40 cellular contexts compared by ENCODE assay signal in genomic region chr1:60132108-60132507, GRCh38. TPM values are rescaled to one million over a fixed set of nuclear protein-coding genes. Genes with fewer than 3 reads are reported as not detected.
"Had no signal": no experiment of that assay in that cellular context is flagged by ENCODE, and none has a peak within 500 bp of the region (broad histone marks: within the 10 kb centered on the region; RNA-seq: fewer than 3 reads in every experiment).

No MANE protein-coding gene starts in this region.

- H3K4me1 Mint-ChIP-seq: activated CD8-positive, alpha-beta memory T cell treated with anti-CD3 and anti-CD28 coated beads, Interleukin-2, amount 10 ng/mL, durations not matched to agents 7 days and 5 days had no signal

- H3K27ac ChIP-seq: adrenal gland, breast epithelium, cardiac muscle cell, esophagus muscularis mucosa, foreskin keratinocyte, gastrocnemius medialis, heart left ventricle, WERI-Rb-1 had no signal

- H3K9me3 ChIP-seq: adrenal gland, body of pancreas, breast epithelium, esophagus muscularis mucosa, gastrocnemius medialis, heart left ventricle had no signal

- H3K27me3 ChIP-seq: adrenal gland, body of pancreas, breast epithelium, cardiac muscle cell, esophagus muscularis mucosa, foreskin keratinocyte, gastrocnemius medialis, heart left ventricle had no signal

- H3K4me3 ChIP-seq: adrenal gland, body of pancreas, breast epithelium, cardiac muscle cell, coronary artery, esophagus muscularis mucosa, gastrocnemius medialis, heart left ventricle had no signal

- H3K4me1 ChIP-seq: adrenal gland, body of pancreas, breast epithelium, foreskin keratinocyte had no signal

- H3K36me3 Mint-ChIP-seq: activated CD4-positive, alpha-beta memory T cell treated with anti-CD3 and anti-CD28 coated beads for 36 hours; activated CD8-positive, alpha-beta memory T cell treated with anti-CD3 and anti-CD28 coated beads, Interleukin-2, amount 10 ng/mL, durations not matched to agents 7 days and 5 days; activated naive CD4-positive, alpha-beta T cell treated with anti-CD3 and anti-CD28 coated beads, Interleukin-2, amount 50 U/mL, for 24 hours; activated naive CD8-positive, alpha-beta T cell treated with anti-CD3 and anti-CD28 coated beads for 36 hours had no signal

- ATAC-seq: activated CD4-positive, alpha-beta T cell treated with anti-CD3 and anti-CD28 coated beads for 36 hours; activated CD8-positive, alpha-beta memory T cell treated with anti-CD3 and anti-CD28 coated beads, Interleukin-2, amount 10 ng/mL, durations not matched to agents 7 days and 5 days; activated CD8-positive, alpha-beta T cell treated with anti-CD3 and anti-CD28 coated beads, Interleukin-2, amount 10 ng/mL, durations not matched to agents 7 days and 5 days; activated naive CD8-positive, alpha-beta T cell treated with anti-CD3 and anti-CD28 coated beads, Interleukin-2, amount 50 U/mL, for 24 hours; body of pancreas; effector memory CD8-positive, alpha-beta T cell; foreskin keratinocyte; gastrocnemius medialis had no signal

- H3K27me3 Mint-ChIP-seq: activated CD4-positive, alpha-beta T cell treated with anti-CD3 and anti-CD28 coated beads for 36 hours; activated CD8-positive, alpha-beta memory T cell treated with anti-CD3 and anti-CD28 coated beads, Interleukin-2, amount 10 ng/mL, durations not matched to agents 7 days and 5 days; activated naive CD8-positive, alpha-beta T cell treated with anti-CD3 and anti-CD28 coated beads for 36 hours; activated naive CD8-positive, alpha-beta T cell treated with anti-CD3 and anti-CD28 coated beads, Interleukin-2, amount 50 U/mL, for 24 hours; effector memory CD8-positive, alpha-beta T cell had no signal

- H3K27ac Mint-ChIP-seq: activated CD4-positive, alpha-beta memory T cell treated with anti-CD3 and anti-CD28 coated beads for 36 hours; activated CD4-positive, alpha-beta T cell treated with anti-CD3 and anti-CD28 coated beads for 36 hours; activated CD4-positive, alpha-beta T cell treated with anti-CD3 and anti-CD28 coated beads, Interleukin-2, amount 10 ng/mL, durations not matched to agents 24 days and 14 days; activated CD8-positive, alpha-beta memory T cell treated with anti-CD3 and anti-CD28 coated beads, Interleukin-2, amount 10 ng/mL, durations not matched to agents 7 days and 5 days; activated CD8-positive, alpha-beta T cell treated with anti-CD3 and anti-CD28 coated beads, Interleukin-2, amount 10 ng/mL, durations not matched to agents 7 days and 5 days; activated naive CD4-positive, alpha-beta T cell treated with anti-CD3 and anti-CD28 coated beads for 36 hours; activated naive CD4-positive, alpha-beta T cell treated with anti-CD3 and anti-CD28 coated beads, Interleukin-2, amount 50 U/mL, for 24 hours; activated naive CD8-positive, alpha-beta T cell treated with anti-CD3 and anti-CD28 coated beads for 36 hours; activated naive CD8-positive, alpha-beta T cell treated with anti-CD3 and anti-CD28 coated beads, Interleukin-2, amount 50 U/mL, for 24 hours; activated T-helper 1 cell treated with anti-CD3 and anti-CD28 coated beads, Interleukin-12 subunit alpha, Interleukin-12 subunit beta, Interleukin-2, Interleukin-4 antibody, amounts not matched to agents 30 ng/mL and 10 ng/mL and 1 ng/mL, durations not matched to agents 14 hours and 24 hours and 36 hours; activated T-helper 2 cell treated with anti-CD3 and anti-CD28 coated beads, Interferon-gamma antibody, Interleukin-2, Interleukin-4, amounts not matched to agents 10 μg/mL and 5 μg/mL and 100 μg/mL, durations not matched to agents 14 hours and 24 hours and 36 hours; effector memory CD8-positive, alpha-beta T cell; T-helper 1 cell treated with Interleukin-12 subunit alpha and Interleukin-12 subunit beta and Interleukin-4 antibody, amounts not matched to agents 30 μg/mL and 1 μg/mL, for 36 hours; T-helper 2 cell treated with Interferon-gamma antibody and Interleukin-4, amounts not matched to agents 5 μg/mL and 100 μg/mL, for 36 hours had no signal

- H3K36me3 ChIP-seq: adrenal gland, breast epithelium, cardiac muscle cell, esophagus muscularis mucosa, gastrocnemius medialis, heart left ventricle, WERI-Rb-1 had no signal

- H3K9me3 Mint-ChIP-seq: activated CD4-positive, alpha-beta memory T cell treated with anti-CD3 and anti-CD28 coated beads for 36 hours; activated CD4-positive, alpha-beta T cell treated with anti-CD3 and anti-CD28 coated beads, Interleukin-2, amount 10 ng/mL, durations not matched to agents 24 days and 14 days; activated naive CD4-positive, alpha-beta T cell treated with anti-CD3 and anti-CD28 coated beads for 36 hours; activated naive CD4-positive, alpha-beta T cell treated with anti-CD3 and anti-CD28 coated beads, Interleukin-2, amount 50 U/mL, for 24 hours; activated naive CD8-positive, alpha-beta T cell treated with anti-CD3 and anti-CD28 coated beads for 36 hours; activated naive CD8-positive, alpha-beta T cell treated with anti-CD3 and anti-CD28 coated beads, Interleukin-2, amount 50 U/mL, for 24 hours; activated T-helper 1 cell treated with anti-CD3 and anti-CD28 coated beads, Interleukin-12 subunit alpha, Interleukin-12 subunit beta, Interleukin-2, Interleukin-4 antibody, amounts not matched to agents 30 ng/mL and 10 ng/mL and 1 ng/mL, durations not matched to agents 14 hours and 24 hours and 36 hours; activated T-helper 2 cell treated with anti-CD3 and anti-CD28 coated beads, Interferon-gamma antibody, Interleukin-2, Interleukin-4, amounts not matched to agents 10 μg/mL and 5 μg/mL and 100 μg/mL, durations not matched to agents 14 hours and 24 hours and 36 hours; effector memory CD8-positive, alpha-beta T cell; T-helper 1 cell treated with Interleukin-12 subunit alpha and Interleukin-12 subunit beta and Interleukin-4 antibody, amounts not matched to agents 30 μg/mL and 1 μg/mL, for 36 hours; T-helper 2 cell treated with Interferon-gamma antibody and Interleukin-4, amounts not matched to agents 5 μg/mL and 100 μg/mL, for 36 hours had no signal

- H3K4me3 Mint-ChIP-seq: activated CD4-positive, alpha-beta memory T cell treated with anti-CD3 and anti-CD28 coated beads for 36 hours; activated CD4-positive, alpha-beta T cell treated with anti-CD3 and anti-CD28 coated beads for 36 hours; activated CD4-positive, alpha-beta T cell treated with anti-CD3 and anti-CD28 coated beads, Interleukin-2, amount 10 ng/mL, durations not matched to agents 24 days and 14 days; activated CD8-positive, alpha-beta memory T cell treated with anti-CD3 and anti-CD28 coated beads, Interleukin-2, amount 10 ng/mL, durations not matched to agents 7 days and 5 days; activated CD8-positive, alpha-beta T cell treated with anti-CD3 and anti-CD28 coated beads, Interleukin-2, amount 10 ng/mL, durations not matched to agents 7 days and 5 days; activated naive CD4-positive, alpha-beta T cell treated with anti-CD3 and anti-CD28 coated beads for 36 hours; activated naive CD4-positive, alpha-beta T cell treated with anti-CD3 and anti-CD28 coated beads, Interleukin-2, amount 50 U/mL, for 24 hours; activated naive CD8-positive, alpha-beta T cell treated with anti-CD3 and anti-CD28 coated beads for 36 hours; activated naive CD8-positive, alpha-beta T cell treated with anti-CD3 and anti-CD28 coated beads, Interleukin-2, amount 50 U/mL, for 24 hours; activated T-helper 1 cell treated with anti-CD3 and anti-CD28 coated beads, Interleukin-12 subunit alpha, Interleukin-12 subunit beta, Interleukin-2, Interleukin-4 antibody, amounts not matched to agents 30 ng/mL and 10 ng/mL and 1 ng/mL, durations not matched to agents 14 hours and 24 hours and 36 hours; effector memory CD8-positive, alpha-beta T cell; T-helper 1 cell treated with Interleukin-12 subunit alpha and Interleukin-12 subunit beta and Interleukin-4 antibody, amounts not matched to agents 30 μg/mL and 1 μg/mL, for 36 hours; T-helper 2 cell treated with Interferon-gamma antibody and Interleukin-4, amounts not matched to agents 5 μg/mL and 100 μg/mL, for 36 hours had no signal

- DNase-seq: activated CD4-positive, alpha-beta memory T cell treated with anti-CD3 and anti-CD28 coated beads for 36 hours; activated CD4-positive, alpha-beta T cell treated with anti-CD3 and anti-CD28 coated beads for 36 hours; activated CD4-positive, alpha-beta T cell treated with anti-CD3 and anti-CD28 coated beads, Interleukin-2, amount 10 ng/mL, durations not matched to agents 24 days and 14 days; activated CD4-positive, CD25-positive, alpha-beta regulatory T cell; activated CD4-positive, CD25-positive, alpha-beta regulatory T cell treated with anti-CD3 and anti-CD28 coated beads, Interleukin-2, amount 50 U/mL, for 72 hours; activated CD8-positive, alpha-beta memory T cell treated with anti-CD3 and anti-CD28 coated beads, Interleukin-2, amount 10 ng/mL, durations not matched to agents 7 days and 5 days; activated CD8-positive, alpha-beta memory T cell treated with anti-CD3 and anti-CD28 coated beads, Interleukin-2, amount 50 U/mL, for 4 hours; activated CD8-positive, alpha-beta T cell treated with anti-CD3 and anti-CD28 coated beads, Interleukin-2, amount 10 ng/mL, durations not matched to agents 7 days and 5 days; activated effector memory CD4-positive, alpha-beta T cell treated with anti-CD3 and anti-CD28 coated beads, Interleukin-2, amount 50 U/mL, for 16 hours; activated naive CD4-positive, alpha-beta T cell treated with anti-CD3 and anti-CD28 coated beads for 36 hours; activated naive CD8-positive, alpha-beta T cell treated with anti-CD3 and anti-CD28 coated beads for 36 hours; activated naive CD8-positive, alpha-beta T cell treated with anti-CD3 and anti-CD28 coated beads, Interleukin-2, amount 50 U/mL, for 24 hours; activated T-cell treated with anti-CD3 and anti-CD28 coated beads, Interleukin-2, amount 50 U/mL, for 1 hour; activated T-cell treated with anti-CD3 and anti-CD28 coated beads, Interleukin-2, amount 50 U/mL, for 48 hours; adrenal gland; amygdala; aorta; body of pancreas; central memory CD4-positive, alpha-beta T cell; cerebellar nuclear complex; dermis blood vessel endothelial cell; effector CD4-positive, alpha-beta T cell; effector memory CD8-positive, alpha-beta T cell; erythroblast; foreskin keratinocyte; gastrocnemius medialis; glutamatergic neuron; heart left ventricle; T1000; WERI-Rb-1 had no signal

RNA-seq across cellular contexts. Expression of gene C1orf87, which starts 58.5 kb away (rescaled TPM):
- total RNA-seq: activated CD4-positive, alpha-beta memory T cell treated with anti-CD3 and anti-CD28 coated beads for 36 hours; activated CD4-positive, alpha-beta T cell treated with anti-CD3 and anti-CD28 coated beads for 36 hours; activated CD4-positive, alpha-beta T cell treated with anti-CD3 and anti-CD28 coated beads, Interleukin-2, amount 10 ng/mL, durations not matched to agents 24 days and 14 days; activated CD8-positive, alpha-beta memory T cell treated with anti-CD3 and anti-CD28 coated beads for 36 hours; activated CD8-positive, alpha-beta memory T cell treated with anti-CD3 and anti-CD28 coated beads, Interleukin-2, amount 10 ng/mL, durations not matched to agents 7 days and 5 days; activated CD8-positive, alpha-beta T cell treated with anti-CD3 and anti-CD28 coated beads, Interleukin-2, amount 10 ng/mL, durations not matched to agents 7 days and 5 days; activated naive CD4-positive, alpha-beta T cell treated with anti-CD3 and anti-CD28 coated beads for 36 hours; activated naive CD8-positive, alpha-beta T cell treated with anti-CD3 and anti-CD28 coated beads for 36 hours; activated T-helper 1 cell treated with anti-CD3 and anti-CD28 coated beads, Interleukin-12 subunit alpha, Interleukin-12 subunit beta, Interleukin-2, Interleukin-4 antibody, amounts not matched to agents 30 ng/mL and 10 ng/mL and 1 ng/mL, durations not matched to agents 14 hours and 24 hours and 36 hours; activated T-helper 2 cell treated with anti-CD3 and anti-CD28 coated beads, Interferon-gamma antibody, Interleukin-2, Interleukin-4, amounts not matched to agents 10 μg/mL and 5 μg/mL and 100 μg/mL, durations not matched to agents 14 hours and 24 hours and 36 hours; body of pancreas; breast epithelium; cardiac muscle cell; dermis blood vessel endothelial cell; esophagus muscularis mucosa; foreskin keratinocyte; gastrocnemius medialis; heart left ventricle had no signal
